Comparison of ENCODE assay signal across 21 cellular contexts in genomic region chr7:148382585-148382984, GRCh38.
DNase-seq lines count a peak whose midpoint lies in the region; ATAC-seq, FAIRE-seq and TF ChIP-seq lines count a peak whose summit lies in the region.
"Had no signal": no experiment of that assay in that cellular context is flagged by ENCODE, and none has a peak within 500 bp of the region (broad histone marks: within the 10 kb centered on the region; RNA-seq: fewer than 3 reads in every experiment).

No MANE protein-coding gene starts in this region.

- H3K27me3 Mint-ChIP-seq in WTC11 (ENCODE audit: low read depth) = no peaks in the 10 kb centered on the region
- H3K27me3 Mint-ChIP-seq in activated T-cell treated with anti-CD3 and anti-CD28 coated beads, Interleukin-2, amount 50 U/mL, for 4 hours (ENCODE audit: low read depth) = no peaks in the 10 kb centered on the region
- H3K27me3 Mint-ChIP-seq: CD4-positive, CD25-positive, alpha-beta regulatory T cell had no signal

- H3K9me3 ChIP-seq in left lung (no peaks in the 10 kb centered on the region), thyroid gland (no peaks in the 10 kb centered on the region)
- H3K9me3 ChIP-seq: BE2C had no signal

- no peaks in the 10 kb centered on the region for H3K36me3 ChIP-seq in left lung
- no peaks in the 10 kb centered on the region for H3K36me3 ChIP-seq in thyroid gland
- H3K36me3 ChIP-seq: BE2C had no signal

- peaks cover 29% of the 10 kb centered on the region for H3K36me3 Mint-ChIP-seq in WTC11
- H3K36me3 Mint-ChIP-seq in activated T-cell treated with anti-CD3 and anti-CD28 coated beads, Interleukin-2, amount 50 U/mL, for 4 hours (ENCODE audit: insufficient read depth) = no peaks in the 10 kb centered on the region
- H3K36me3 Mint-ChIP-seq: CD4-positive, CD25-positive, alpha-beta regulatory T cell; CD8-positive, alpha-beta memory T cell had no signal

- H3K27ac ChIP-seq in left lung (no peak overlapping the region), thyroid gland (no peak overlapping the region)

- no peak for TF ChIP-seq CTCF in D721Med (IDR thresholded peaks at IDR 0.05; ENCODE audit: insufficient read depth, missing control alignments)
- no peak for TF ChIP-seq CTCF in WTC11 (IDR thresholded peaks at IDR 0.05)
- no peak for TF ChIP-seq CTCF in left lung (IDR thresholded peaks at IDR 0.05)
- TF ChIP-seq CTCF in thyroid gland (IDR thresholded peaks at IDR 0.05) = no peak

- H3K27ac Mint-ChIP-seq in WTC11 = peak overlapping the region; percentile 71; the same call in 1 of the 2 replicates
- H3K27ac Mint-ChIP-seq: CD4-positive, CD25-positive, alpha-beta regulatory T cell; CD8-positive, alpha-beta memory T cell had no signal

- DNase-seq in D721Med (ENCODE audit: insufficient read length, low spot score) (no peak), WTC11 (ENCODE audit: low spot score) (no peak), left lung (no peak), thyroid gland (peak; percentile 63 to 67), NCI-H1092 treated with DMSO at 0.1 percent for 48 hours (lab: John Stamatoyannopoulos, UW) (no peak)
- no peak for DNase-seq in activated T-cell treated with anti-CD3 and anti-CD28 coated beads, Interleukin-2, amount 50 U/mL, for 4 hours
- DNase-seq: ACHN; BE2C; CD4-positive, CD25-positive, alpha-beta regulatory T cell; CD8-positive, alpha-beta memory T cell; COR-L47; DMS153; DND-41; EL; HCEC 1CT; IMR-90; KBM-7 had no signal

- intact Hi-C loops in left lung (cut with DNase I) (no loop called here), thyroid gland (cut with DNase I) (no loop called here)

- H3K27me3 ChIP-seq in left lung (peaks cover 0 to 20% of the 10 kb centered on the region in 2 donors), thyroid gland (no peaks in the 10 kb centered on the region)
- H3K27me3 ChIP-seq: BE2C had no signal

- no peak for TF ChIP-seq POLR2A in thyroid gland (IDR thresholded peaks at IDR 0.05)

- no peak overlapping the region for H3K4me3 Mint-ChIP-seq in WTC11
- no peak overlapping the region for H3K4me3 Mint-ChIP-seq in activated T-cell treated with anti-CD3 and anti-CD28 coated beads, Interleukin-2, amount 50 U/mL, for 4 hours
- H3K4me3 Mint-ChIP-seq: CD4-positive, CD25-positive, alpha-beta regulatory T cell; CD8-positive, alpha-beta memory T cell had no signal

- H3K4me3 ChIP-seq in left lung (no peak overlapping the region), thyroid gland (replicated peaks in 1 of 3) (no peak overlapping the region)
- H3K4me3 ChIP-seq: GM12878 had no signal

- CTCF ChIA-PET in WTC11 (lab: Charles Lee) = no interaction called here

- H3K4me1 Mint-ChIP-seq in WTC11 = peaks cover 69% of the 10 kb centered on the region
- H3K4me1 Mint-ChIP-seq in activated T-cell treated with anti-CD3 and anti-CD28 coated beads, Interleukin-2, amount 50 U/mL, for 4 hours (ENCODE audit: low read depth) = no peaks in the 10 kb centered on the region
- H3K4me1 Mint-ChIP-seq: CD4-positive, CD25-positive, alpha-beta regulatory T cell; CD8-positive, alpha-beta memory T cell had no signal

- POLR2A ChIA-PET in WTC11 (lab: Charles Lee) = no interaction called here

- no peak for ATAC-seq in WTC11
- peak; percentile 94 for ATAC-seq in left lung
- ATAC-seq in HG03342 (IDR thresholded peaks at IDR 0.05; ENCODE audit: unreplicated experiment) = no peak
- ATAC-seq in activated T-cell treated with anti-CD3 and anti-CD28 coated beads, Interleukin-2, amount 50 U/mL, for 4 hours = no peak
- ATAC-seq: GM12878 had no signal

- H3K4me1 ChIP-seq in left lung = no peaks in the 10 kb centered on the region
- peaks cover 17 to 22% of the 10 kb centered on the region in 2 donors for H3K4me1 ChIP-seq in thyroid gland
- H3K4me1 ChIP-seq: BE2C had no signal

- peak; percentile 32 for FAIRE-seq in D721Med (lab: Jason Lieb, UNC)
- FAIRE-seq: A204.1, GM12878, HTR-8/SVneo had no signal

- WGBS in thyroid gland, 2 donors = 21 to 46% methylated on average over 8 of the region's 8 CpGs

- peaks cover 4% of the 10 kb centered on the region for H3K9me3 Mint-ChIP-seq in WTC11
- H3K9me3 Mint-ChIP-seq in activated T-cell treated with anti-CD3 and anti-CD28 coated beads, Interleukin-2, amount 50 U/mL, for 4 hours = no peaks in the 10 kb centered on the region
- H3K9me3 Mint-ChIP-seq: CD8-positive, alpha-beta memory T cell had no signal

TF ChIP-seq in WTC11, 78 proteins besides CTCF, POLR2A, EP300 and RAD21:
- TF ChIP-seq USF2 (CRISPR knock-in tag; IDR thresholded peaks at IDR 0.05) = no peak
- TF ChIP-seq CBFB (CRISPR knock-in tag; IDR thresholded peaks at IDR 0.05; ENCODE audit: low read depth) = no peak
- TF ChIP-seq NFE2L1 (CRISPR knock-in tag; IDR thresholded peaks at IDR 0.05) = no peak
- TF ChIP-seq E2F5 (CRISPR knock-in tag; IDR thresholded peaks at IDR 0.05) = no peak
- no peak for TF ChIP-seq SOX15 (CRISPR knock-in tag; IDR thresholded peaks at IDR 0.05)

Comparison
In these comparisons a context has a peak if more than half of its experiments do, and no peak if none do; other contexts are left out.
1. DNase-seq: peak in thyroid gland (2 of 2); none in D721Med (single experiment), WTC11 (single experiment), left lung (0 of 2), NCI-H1092 treated with DMSO at 0.1 percent for 48 hours (single experiment) and activated T-cell treated with anti-CD3 and anti-CD28 coated beads, Interleukin-2, amount 50 U/mL, for 4 hours (single experiment).